Comparison of ENCODE assay signal across 12 cellular contexts in the genomic region with DNA sequence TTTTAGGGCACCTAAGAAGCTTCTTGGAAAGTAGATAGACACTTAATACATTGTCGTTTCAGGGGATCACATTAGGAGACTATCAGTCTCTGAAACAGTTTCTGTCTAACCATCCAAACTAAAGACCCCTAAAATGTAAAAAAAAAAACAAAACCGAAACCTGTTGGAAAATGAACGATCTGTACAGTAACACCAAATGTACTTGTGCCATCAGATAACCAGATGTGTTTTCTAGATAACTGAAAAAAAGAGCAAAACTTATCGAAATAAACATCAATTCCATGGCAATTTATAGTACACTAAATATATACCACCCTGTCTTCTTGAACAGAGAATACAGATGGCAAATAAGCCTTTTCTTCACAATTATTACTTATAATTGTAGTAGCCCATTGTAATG. TPM values are rescaled to one million over a fixed set of nuclear protein-coding genes. Genes with fewer than 3 reads are reported as not detected.
DNase-seq lines count a peak whose midpoint lies in the region; ATAC-seq and TF ChIP-seq lines count a peak whose summit lies in the region.
"Had no signal": no experiment of that assay in that cellular context is flagged by ENCODE, and none has a peak within 500 bp of the region (broad histone marks: within the 10 kb centered on the region; RNA-seq: fewer than 3 reads in every experiment).

No MANE protein-coding gene starts in this region.

- H3K79me2 ChIP-seq in neural cell (replicated peaks; ENCODE audit: insufficient read depth, low read length), result peaks cover 45% of the 10 kb centered on the region

- TF ChIP-seq POLR2A in NB4 (IDR thresholded peaks at IDR 0.05; ENCODE audit: extremely low read depth, insufficient read length), result no peak

- TF ChIP-seq EP300 in neural cell (conservative IDR thresholded peaks at IDR 0.05; ENCODE audit: poor library complexity, severe bottlenecking), result no peak

- peaks cover 9% of the 10 kb centered on the region for H3K4me1 ChIP-seq in foreskin keratinocyte

- no peaks in the 10 kb centered on the region for H4K20me1 ChIP-seq in neural cell (ENCODE audit: insufficient read depth)

- peak overlapping the region; percentile 89 for H3K9ac ChIP-seq in neural cell (ENCODE audit: low read length)

- no peaks in the 10 kb centered on the region for H3K9me2 ChIP-seq in neural cell (ENCODE audit: insufficient read depth, low read length)

- no peak for DNase-seq in GM06990 (ENCODE audit: extremely low read depth, insufficient read length)
- DNase-seq in NB4 (ENCODE audit: low read depth), result no peak
- DNase-seq in coronary artery (ENCODE audit: low spot score), result no peak
- DNase-seq in foreskin keratinocyte, result no peak
- no peak for DNase-seq in NCI-H69 (lab: John Stamatoyannopoulos, UW)
- DNase-seq in NCI-H2196 treated with DMSO at 0.1 percent for 48 hours (lab: John Stamatoyannopoulos, UW; ENCODE audit: unreplicated experiment), result no peak
- DNase-seq: NCI-H2029; posterior cingulate gyrus; stimulated activated naive CD4-positive, alpha-beta T cell had no signal

- TF ChIP-seq RAD21 in neural cell (conservative IDR thresholded peaks at IDR 0.05), result no peak

- H3F3A ChIP-seq in neural cell (ENCODE audit: insufficient read depth, low read length, poor library complexity, severe bottlenecking), result no peaks in the 10 kb centered on the region

- peaks cover 6% of the 10 kb centered on the region for H3K36me3 ChIP-seq in GM06990 (ENCODE audit: control insufficient read depth, insufficient read depth, low read length)
- H3K36me3 ChIP-seq in neural cell (ENCODE audit: insufficient read depth, low read length), result peaks cover 5% of the 10 kb centered on the region

- TF ChIP-seq CTCF in GM06990 (IDR thresholded peaks at IDR 0.05; ENCODE audit: insufficient read depth, low read length, poor library complexity, severe bottlenecking) (no peak), NB4 (IDR thresholded peaks at IDR 0.05; ENCODE audit: low read depth, low read length) (no peak), coronary artery (IDR thresholded peaks at IDR 0.05) (no peak), neural cell (IDR thresholded peaks at IDR 0.05; ENCODE audit: poor library complexity, severe bottlenecking) (no peak), foreskin keratinocyte (conservative IDR thresholded peaks at IDR 0.05) (no peak)

- H3K4me3 ChIP-seq in GM06990 (replicated peaks; ENCODE audit: low read depth, low read length) (peak overlapping the region; percentile 97), NB4 (ENCODE audit: low read depth, low read length) (peak overlapping the region; percentile 74), coronary artery (peak overlapping the region; percentile 75), neural cell (ENCODE audit: low read length) (peak overlapping the region; percentile 87)

- H3K27ac ChIP-seq in coronary artery, result no peak overlapping the region
- H3K27ac ChIP-seq in neural cell (ENCODE audit: low read length), result no peak overlapping the region
- no peak overlapping the region for H3K27ac ChIP-seq in foreskin keratinocyte

- peak overlapping the region; percentile 76 for H3K4me2 ChIP-seq in neural cell (ENCODE audit: low read length)

- no peak overlapping the region for H2AFZ ChIP-seq in neural cell (ENCODE audit: low read depth, low read length)

- ATAC-seq in foreskin keratinocyte (no peak), HG03442 (IDR thresholded peaks at IDR 0.05; ENCODE audit: unreplicated experiment) (no peak)
- ATAC-seq: activated CD4-positive, CD25-positive, alpha-beta regulatory T cell treated with anti-CD3 and anti-CD28 coated beads, Interleukin-2, amount 50 U/mL, for 24 hours had no signal

- no peaks in the 10 kb centered on the region for H3K9me3 ChIP-seq in neural cell (ENCODE audit: low read length)

- H3K27me3 ChIP-seq in GM06990 (replicated peaks; ENCODE audit: control insufficient read depth, insufficient read depth, low read length) (no peaks in the 10 kb centered on the region), neural cell (ENCODE audit: insufficient read depth, low read depth, low read length) (no peaks in the 10 kb centered on the region), foreskin keratinocyte (no peaks in the 10 kb centered on the region)

TF ChIP-seq in neural cell, 6 proteins besides CTCF, POLR2A, EP300 and RAD21:
- TF ChIP-seq TAF1 (IDR thresholded peaks at IDR 0.05; ENCODE audit: low read depth), result no peak
- TF ChIP-seq SMC3 (conservative IDR thresholded peaks at IDR 0.05; ENCODE audit: poor library complexity), result no peak
- no peak for TF ChIP-seq EZH2 (IDR thresholded peaks at IDR 0.05; ENCODE audit: borderline replicate concordance, insufficient read depth, low read length, poor library complexity, severe bottlenecking)
- no peak for TF ChIP-seq REST (IDR thresholded peaks at IDR 0.05; ENCODE audit: borderline replicate concordance)
- TF ChIP-seq POLR2AphosphoS5 (IDR thresholded peaks at IDR 0.05), result no peak
- TF ChIP-seq MXI1 (conservative IDR thresholded peaks at IDR 0.05; ENCODE audit: poor library complexity, severe bottlenecking), result no peak

RNA-seq across cellular contexts. Expression of gene LDHB, which starts 2.0 kb away (rescaled TPM):
- polyA plus RNA-seq in neural cell, result 907 and 1,039 TPM in 2 replicates
- polyA minus RNA-seq in neural cell, result 549 and 644 TPM in 2 replicates
- 814 and 896 TPM in 2 replicates for total RNA-seq in foreskin keratinocyte
- 805 and 960 TPM in 2 replicates for polyA plus RNA-seq in foreskin keratinocyte

RNA-seq across cellular contexts. Expression of gene GYS2, which starts 50.9 kb away (rescaled TPM):
- polyA plus RNA-seq in neural cell (0.14 TPM in 1 of 2 replicates, not detected in the other), foreskin keratinocyte (not detected in 2 replicates)
- polyA minus RNA-seq in neural cell, result not detected in 2 replicates
- total RNA-seq in foreskin keratinocyte, result not detected in 2 replicates
